1 cellular context compared by ENCODE assay signal in genomic region chr5:151772029-151772867, GRCh38.
TF ChIP-seq lines count a peak whose summit lies in the region.

No MANE protein-coding gene starts in this region.

TF ChIP-seq in K562, 482 proteins besides CTCF, POLR2A, EP300 and RAD21 (continued from another document):
- TF ChIP-seq RREB1 (CRISPR knock-in tag; IDR thresholded peaks at IDR 0.05), result no peak
- no peak for TF ChIP-seq ETV6 (IDR thresholded peaks at IDR 0.05; ENCODE audit: borderline replicate concordance in 1 of 2, low read depth in 2 of 2, low read length in 1 of 2)
- no peak for TF ChIP-seq ETV6 (CRISPR knock-in tag; IDR thresholded peaks at IDR 0.05; ENCODE audit: borderline replicate concordance)
- TF ChIP-seq TSHZ1 (CRISPR knock-in tag; IDR thresholded peaks at IDR 0.05), result no peak
- TF ChIP-seq ARHGAP35 (IDR thresholded peaks at IDR 0.05; ENCODE audit: partially characterized antibody), result no peak
- TF ChIP-seq MXD1 (CRISPR knock-in tag; IDR thresholded peaks at IDR 0.05; ENCODE audit: borderline replicate concordance, poor library complexity, severe bottlenecking), result no peak
- no peak for TF ChIP-seq FOS (IDR thresholded peaks at IDR 0.05; ENCODE audit: extremely low read depth, insufficient read length)
- TF ChIP-seq MCM5 (IDR thresholded peaks at IDR 0.05; ENCODE audit: low read depth), result no peak
- no peak for TF ChIP-seq COPS2 (conservative IDR thresholded peaks at IDR 0.05)
- TF ChIP-seq ESRRB (CRISPR knock-in tag; IDR thresholded peaks at IDR 0.05; ENCODE audit: borderline replicate concordance), result no peak
- TF ChIP-seq BHLHE40 (IDR thresholded peaks at IDR 0.05; ENCODE audit: low read length), result peak; percentile 51; the same call in 1 of the 2 replicates
- TF ChIP-seq JUND (IDR thresholded peaks at IDR 0.05; ENCODE audit: borderline replicate concordance, low read depth, low read length), result no peak
- TF ChIP-seq JUND (tag; IDR thresholded peaks at IDR 0.05; ENCODE audit: borderline replicate concordance, low read depth, low read length), result no peak
- TF ChIP-seq ZNF449 (CRISPR knock-in tag; IDR thresholded peaks at IDR 0.05), result no peak
- no peak for TF ChIP-seq ZNF785 (CRISPR knock-in tag; IDR thresholded peaks at IDR 0.05)
- TF ChIP-seq FOXJ3 (CRISPR knock-in tag; IDR thresholded peaks at IDR 0.05), result no peak
- TF ChIP-seq POLR2AphosphoS5 (IDR thresholded peaks at IDR 0.05; ENCODE audit: control insufficient read depth, insufficient read depth, low read depth, low read length), result no peak
- TF ChIP-seq E2F6 (IDR thresholded peaks at IDR 0.05; ENCODE audit: borderline replicate concordance in 1 of 2, extremely low read depth in 1 of 2, insufficient read depth in 1 of 2, insufficient read length in 1 of 2, low read depth in 1 of 2, low read length in 1 of 2, poor library complexity in 1 of 2, severe bottlenecking in 1 of 2), result peak; percentile 14 to 77
- no peak for TF ChIP-seq MEF2A (IDR thresholded peaks at IDR 0.05; ENCODE audit: control insufficient read depth, low read depth, low read length)
- TF ChIP-seq ZNF263 (CRISPR knock-in tag; IDR thresholded peaks at IDR 0.05; ENCODE audit: borderline replicate concordance), result no peak
- peak; percentile 67; the same call in 1 of the 2 replicates for TF ChIP-seq GATAD2B (IDR thresholded peaks at IDR 0.05; ENCODE audit: borderline replicate concordance)
- TF ChIP-seq ZNF668 (CRISPR knock-in tag; IDR thresholded peaks at IDR 0.05), result no peak
- no peak for TF ChIP-seq TCF3 (CRISPR knock-in tag; IDR thresholded peaks at IDR 0.05)
- TF ChIP-seq ZNF717 (CRISPR knock-in tag; IDR thresholded peaks at IDR 0.05), result 0 out of 2 replicates have a peak, but pooled peaks have one; percentile 49
- no peak for TF ChIP-seq CBX8 (IDR thresholded peaks at IDR 0.05; ENCODE audit: borderline replicate concordance, extremely low read depth, low read depth, low read length, poor library complexity, severe bottlenecking)
- no peak for TF ChIP-seq TAF7 (tag; IDR thresholded peaks at IDR 0.05)
- TF ChIP-seq FOXO4 (CRISPR knock-in tag; IDR thresholded peaks at IDR 0.05), result no peak
- TF ChIP-seq FOXA1 (IDR thresholded peaks at IDR 0.05; ENCODE audit: borderline replicate concordance), result no peak
- TF ChIP-seq JUNB (CRISPR knock-in tag; conservative IDR thresholded peaks at IDR 0.05), result no peak
- no peak for TF ChIP-seq MTA1 (IDR thresholded peaks at IDR 0.05; ENCODE audit: borderline replicate concordance)
- no peak for TF ChIP-seq ZFP30 (CRISPR knock-in tag; IDR thresholded peaks at IDR 0.05; ENCODE audit: borderline replicate concordance)
- TF ChIP-seq FIP1L1 (IDR thresholded peaks at IDR 0.05; ENCODE audit: low read depth, low read length, poor library complexity, severe bottlenecking), result peak; percentile 80
- TF ChIP-seq NEUROD1 (IDR thresholded peaks at IDR 0.05; ENCODE audit: borderline replicate concordance, low read depth, low read length, partially characterized antibody), result no peak
- no peak for TF ChIP-seq MCM7 (IDR thresholded peaks at IDR 0.05)
- peak; percentile 29; the same call in 1 of the 2 replicates for TF ChIP-seq L3MBTL2 (IDR thresholded peaks at IDR 0.05)
- TF ChIP-seq ZNF436 (CRISPR knock-in tag; IDR thresholded peaks at IDR 0.05), result 0 out of 2 replicates have a peak, but pooled peaks have one; percentile 25
- peak in 1 of 2 experiments; percentile 74; a peak in 2 of 4 replicates for TF ChIP-seq ZNF639 (CRISPR knock-in tag; conservative IDR thresholded peaks at IDR 0.05 in 1 of 2, IDR thresholded peaks at IDR 0.05 in 1 of 2)
- peak; percentile 85; the same call in 1 of the 2 replicates for TF ChIP-seq NR3C1 (CRISPR knock-in tag; IDR thresholded peaks at IDR 0.05)
- TF ChIP-seq ZNF239 (CRISPR knock-in tag; IDR thresholded peaks at IDR 0.05), result no peak
- TF ChIP-seq MXI1 (IDR thresholded peaks at IDR 0.05; ENCODE audit: low read depth, low read length), result no peak
- no peak for TF ChIP-seq HMG20B (CRISPR knock-in tag; IDR thresholded peaks at IDR 0.05)
- TF ChIP-seq ZNF561 (CRISPR knock-in tag; conservative IDR thresholded peaks at IDR 0.05), result no peak
- no peak for TF ChIP-seq ZSCAN29 (IDR thresholded peaks at IDR 0.05)
- no peak for TF ChIP-seq ZNF3 (CRISPR knock-in tag; IDR thresholded peaks at IDR 0.05)
- TF ChIP-seq NBN (IDR thresholded peaks at IDR 0.05; ENCODE audit: low read depth), result no peak
- no peak for TF ChIP-seq TBP (optimal IDR thresholded peaks at IDR 0.05; ENCODE audit: low read depth, low read length)
- no peak for TF ChIP-seq ZKSCAN3 (CRISPR knock-in tag; IDR thresholded peaks at IDR 0.05)
